8 cellular contexts compared by ENCODE assay signal in genomic region chr6:41895300-41896233, GRCh38. TPM values are rescaled to one million over a fixed set of nuclear protein-coding genes. Genes with fewer than 3 reads are reported as not detected.
DNase-seq lines count a peak whose midpoint lies in the region; ATAC-seq and TF ChIP-seq lines count a peak whose summit lies in the region.

Gene USP49 (minus strand): TSS chr6:41895375. CDS start chr6:41806983, 88,392 bp downstream.

- H3K9me3 Mint-ChIP-seq in activated T-cell treated with anti-CD3 and anti-CD28 coated beads, Interleukin-2, amount 50 U/mL, for 4 hours, result no peaks in the 10 kb centered on the region
- H3K9me3 Mint-ChIP-seq in naive B cell, result no peaks in the 10 kb centered on the region
- no peaks in the 10 kb centered on the region for H3K9me3 Mint-ChIP-seq in stimulated activated memory B cell treated with anti-CD40 and anti-IgM and Interleukin-4, amounts not matched to agents 10 μg/mL and 1 μg/mL and 100 μg/mL, for 72 hours

- H3K79me2 ChIP-seq in PC-9 (ENCODE audit: low read depth), result no peaks in the 10 kb centered on the region

- H3K4me3 Mint-ChIP-seq in activated T-cell treated with anti-CD3 and anti-CD28 coated beads, Interleukin-2, amount 50 U/mL, for 4 hours, result no peak within 1 kb of the TSS
- H3K4me3 Mint-ChIP-seq in naive B cell, result no peak within 1 kb of the TSS
- no peak within 1 kb of the TSS for H3K4me3 Mint-ChIP-seq in stimulated activated memory B cell treated with anti-CD40 and anti-IgM and Interleukin-4, amounts not matched to agents 10 μg/mL and 1 μg/mL and 100 μg/mL, for 72 hours

- H3K4me1 Mint-ChIP-seq in activated T-cell treated with anti-CD3 and anti-CD28 coated beads, Interleukin-2, amount 50 U/mL, for 4 hours (ENCODE audit: low read depth), result peaks cover 9% of the 10 kb centered on the region
- H3K4me1 Mint-ChIP-seq in naive B cell, result peaks cover 9 to 19% (median 12%) of the 10 kb centered on the region in 3 donors
- H3K4me1 Mint-ChIP-seq in stimulated activated memory B cell treated with anti-CD40 and anti-IgM and Interleukin-4, amounts not matched to agents 10 μg/mL and 1 μg/mL and 100 μg/mL, for 72 hours, result peaks cover 9% of the 10 kb centered on the region

- H3K9me3 ChIP-seq in PC-9 (ENCODE audit: insufficient read depth, low read depth), result no peaks in the 10 kb centered on the region

- intact Hi-C loops in PC-9 (cut with micrococcal nuclease; ENCODE audit: unreplicated experiment), result loop anchor here (2.0 kb wide), 1 partner anchor 25 kb away; the partner anchor contains the start of genes BYSL and MED20

- H3F3A ChIP-seq in PC-9 (ENCODE audit: insufficient read depth, low read depth), result peaks cover 17% of the 10 kb centered on the region; the same call in 1 of the 2 replicates

- H3K4me1 ChIP-seq in PC-9 (replicated peaks; ENCODE audit: insufficient read depth), result peaks cover 16% of the 10 kb centered on the region

- DNase-seq in DMS79 treated with DMSO at 0.1 percent for 48 hours (lab: John Stamatoyannopoulos, UW) (peak; percentile 92), KG1 (lab: John Stamatoyannopoulos, UW) (peak; percentile 89), PC-9 (peak; percentile 79 to 85), fibroblast of gingiva (ENCODE audit: low read depth) (peak; percentile 81), naive B cell (peak; percentile 88)
- peak; percentile 89 for DNase-seq in activated T-cell treated with anti-CD3 and anti-CD28 coated beads, Interleukin-2, amount 50 U/mL, for 4 hours

- no peaks in the 10 kb centered on the region for H3K27me3 ChIP-seq in PC-9 (ENCODE audit: insufficient read depth, low read depth)

- peak within 1 kb of the TSS; percentile 77 for H2AFZ ChIP-seq in PC-9

- POLR2A ChIA-PET in PC-9 (lab: Charles Lee; ENCODE audit: unreplicated experiment), result interaction anchor here (0.6 to 0.7 kb wide), 5 partner anchors 25 to 1089 kb away, joined by 3 to 6 read pairs (median 6); partner anchors contain the start of genes MED20 and PPP2R5D

- H3K27ac Mint-ChIP-seq in naive B cell, result peak within 1 kb of the TSS in 5 of 6 donors; percentile 94 to 97 (median 95)
- H3K27ac Mint-ChIP-seq in stimulated activated memory B cell treated with anti-CD40 and anti-IgM and Interleukin-4, amounts not matched to agents 10 μg/mL and 1 μg/mL and 100 μg/mL, for 72 hours, result no peak within 1 kb of the TSS

- CTCF ChIA-PET in PC-9 (lab: Charles Lee), result interaction anchor here (0.6 to 0.7 kb wide), 2 partner anchors 107 to 148 kb away, joined by 3 to 8 read pairs; no protein-coding TSS in a partner anchor

- H3K4me3 ChIP-seq in PC-9, result peak within 1 kb of the TSS; percentile 69

- TF ChIP-seq CTCF in PC-9 (conservative IDR thresholded peaks at IDR 0.05), result no peak

- TSS peak; percentile 65 for BruUV-seq in PC-9 (replicated peaks; lab: Mats Ljungman, UMichigan)

- H3K36me3 ChIP-seq in PC-9 (ENCODE audit: low read depth), result 0 out of 2 replicates have a peak, but pooled peaks cover 5% of the 10 kb centered on the region

- H3K27ac ChIP-seq in PC-9, result peak within 1 kb of the TSS; percentile 79

- H3K4me2 ChIP-seq in PC-9, result peak within 1 kb of the TSS; percentile 97

- H3K27me3 Mint-ChIP-seq in activated T-cell treated with anti-CD3 and anti-CD28 coated beads, Interleukin-2, amount 50 U/mL, for 4 hours (ENCODE audit: low read depth), result no peaks in the 10 kb centered on the region
- H3K27me3 Mint-ChIP-seq in naive B cell, result no peaks in the 10 kb centered on the region
- no peaks in the 10 kb centered on the region for H3K27me3 Mint-ChIP-seq in stimulated activated memory B cell treated with anti-CD40 and anti-IgM and Interleukin-4, amounts not matched to agents 10 μg/mL and 1 μg/mL and 100 μg/mL, for 72 hours

- H3K9me2 ChIP-seq in PC-9 (ENCODE audit: insufficient read depth), result no peaks in the 10 kb centered on the region

- H4K20me1 ChIP-seq in PC-9 (ENCODE audit: insufficient read depth), result no peaks in the 10 kb centered on the region; the same call in 1 of the 2 replicates

- peak; percentile 81 for ATAC-seq in GM21737 (IDR thresholded peaks at IDR 0.05; ENCODE audit: unreplicated experiment)
- peak; percentile 96 to 98 for ATAC-seq in activated T-cell treated with anti-CD3 and anti-CD28 coated beads, Interleukin-2, amount 50 U/mL, for 4 hours
- ATAC-seq in naive B cell (ENCODE audit: low read depth in 2 of 2), result peak; percentile 88 to 89
- ATAC-seq in stimulated activated memory B cell treated with anti-CD40 and anti-IgM and Interleukin-4, amounts not matched to agents 10 μg/mL and 1 μg/mL and 100 μg/mL, for 72 hours, result peak; percentile 98

- no peaks in the 10 kb centered on the region for H3K36me3 Mint-ChIP-seq in activated T-cell treated with anti-CD3 and anti-CD28 coated beads, Interleukin-2, amount 50 U/mL, for 4 hours (ENCODE audit: insufficient read depth)
- no peaks in the 10 kb centered on the region for H3K36me3 Mint-ChIP-seq in naive B cell
- H3K36me3 Mint-ChIP-seq in stimulated activated memory B cell treated with anti-CD40 and anti-IgM and Interleukin-4, amounts not matched to agents 10 μg/mL and 1 μg/mL and 100 μg/mL, for 72 hours, result no peaks in the 10 kb centered on the region

RNA-seq across cellular contexts. Expression of gene USP49, which starts in this region (rescaled TPM):
- 10.9 and 13.9 TPM in 2 replicates for total RNA-seq in PC-9 (2021)
- total RNA-seq in activated T-cell treated with anti-CD3 and anti-CD28 coated beads, Interleukin-2, amount 50 U/mL, for 4 hours, result 1 to 10 TPM; 3.7 to 4.5 (median 4.4) TPM
- polyA plus RNA-seq in naive B cell (ENCODE audit: low read depth in 6 of 6), result 1 to 10 TPM in 1 of 6 donors, under 1 TPM in 4, not detected in 1; 0.62 to 1.0 (median 0.69) TPM

Comparison
In these comparisons a context has a peak if more than half of its experiments do, and no peak if none do; other contexts are left out.
1. Peak in every context shown above with its lines: DNase-seq, ATAC-seq, H3K4me3 ChIP-seq and H3K27ac ChIP-seq.